Comparison of ENCODE assay signal across 2 cellular contexts in the genomic region with DNA sequence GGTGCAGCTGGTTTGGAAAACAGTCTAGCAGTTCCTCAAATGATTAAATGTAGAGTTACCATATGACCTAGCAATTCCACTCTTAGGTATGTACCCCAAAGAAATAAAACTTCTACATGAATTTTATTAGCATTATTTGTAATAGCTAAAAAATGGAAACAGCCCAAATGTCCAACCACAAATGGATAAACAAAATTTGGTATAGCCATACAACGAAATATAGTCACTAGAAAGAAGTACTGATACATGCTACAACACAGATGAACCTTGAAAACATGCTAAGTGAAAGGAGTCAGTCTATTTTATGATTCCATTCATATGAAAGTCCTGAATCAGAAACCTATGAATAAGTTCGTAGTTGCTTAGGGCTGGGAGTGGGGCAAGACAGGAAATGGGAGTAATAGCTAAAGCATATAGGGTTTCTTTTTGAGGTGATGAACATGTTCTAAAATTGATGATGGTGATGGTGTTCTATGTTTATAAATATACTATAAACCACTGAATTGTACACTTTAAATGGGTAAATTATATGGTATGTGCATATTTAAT.
TF ChIP-seq lines count a peak whose summit lies in the region.

No MANE protein-coding gene starts in this region.

TF ChIP-seq in GM12891, 5 proteins besides CTCF, POLR2A, EP300 and RAD21:
- no peak for TF ChIP-seq PAX5 (IDR thresholded peaks at IDR 0.05; ENCODE audit: insufficient read depth, low read length, severe bottlenecking)
- TF ChIP-seq POU2F2 (IDR thresholded peaks at IDR 0.05; ENCODE audit: low read depth, low read length) = no peak
- no peak for TF ChIP-seq POLR2AphosphoS5 (IDR thresholded peaks at IDR 0.05; ENCODE audit: low read depth, low read length)
- TF ChIP-seq SPI1 (IDR thresholded peaks at IDR 0.05; ENCODE audit: low read depth, low read length) = no peak
- TF ChIP-seq TAF1 (IDR thresholded peaks at IDR 0.05; ENCODE audit: low read depth, low read length) = no peak

TF ChIP-seq in K562, 482 proteins besides CTCF, POLR2A, EP300 and RAD21:
- TF ChIP-seq PHF21A (IDR thresholded peaks at IDR 0.05; ENCODE audit: borderline replicate concordance, low read depth) (no peak), RFX7 (CRISPR knock-in tag; IDR thresholded peaks at IDR 0.05) (no peak), NBN (IDR thresholded peaks at IDR 0.05; ENCODE audit: low read depth) (no peak), ZNF165 (CRISPR knock-in tag; IDR thresholded peaks at IDR 0.05; ENCODE audit: borderline replicate concordance) (no peak), MYC (IDR thresholded peaks at IDR 0.05; ENCODE audit: low read depth, low read length) (no peak), MYC (CRISPR knock-in tag; IDR thresholded peaks at IDR 0.05; ENCODE audit: borderline replicate concordance, low read depth) (no peak), SAP30 (IDR thresholded peaks at IDR 0.05; ENCODE audit: borderline replicate concordance, insufficient read depth, low read depth, low read length, poor library complexity, severe bottlenecking) (no peak), ZNF3 (CRISPR knock-in tag; IDR thresholded peaks at IDR 0.05) (no peak), ZFP1 (CRISPR knock-in tag; IDR thresholded peaks at IDR 0.05) (no peak), SETDB1 (IDR thresholded peaks at IDR 0.05; ENCODE audit: low read length) (no peak), SRSF7 (optimal IDR thresholded peaks at IDR 0.05; ENCODE audit: low read depth, low read length) (no peak), CXXC5 (CRISPR knock-in tag; IDR thresholded peaks at IDR 0.05) (no peak), PHTF2 (CRISPR knock-in tag; IDR thresholded peaks at IDR 0.05) (no peak), MCM2 (IDR thresholded peaks at IDR 0.05; ENCODE audit: low read depth) (no peak), TAL1 (IDR thresholded peaks at IDR 0.05) (no peak)
- TF ChIP-seq, protein P1, sequence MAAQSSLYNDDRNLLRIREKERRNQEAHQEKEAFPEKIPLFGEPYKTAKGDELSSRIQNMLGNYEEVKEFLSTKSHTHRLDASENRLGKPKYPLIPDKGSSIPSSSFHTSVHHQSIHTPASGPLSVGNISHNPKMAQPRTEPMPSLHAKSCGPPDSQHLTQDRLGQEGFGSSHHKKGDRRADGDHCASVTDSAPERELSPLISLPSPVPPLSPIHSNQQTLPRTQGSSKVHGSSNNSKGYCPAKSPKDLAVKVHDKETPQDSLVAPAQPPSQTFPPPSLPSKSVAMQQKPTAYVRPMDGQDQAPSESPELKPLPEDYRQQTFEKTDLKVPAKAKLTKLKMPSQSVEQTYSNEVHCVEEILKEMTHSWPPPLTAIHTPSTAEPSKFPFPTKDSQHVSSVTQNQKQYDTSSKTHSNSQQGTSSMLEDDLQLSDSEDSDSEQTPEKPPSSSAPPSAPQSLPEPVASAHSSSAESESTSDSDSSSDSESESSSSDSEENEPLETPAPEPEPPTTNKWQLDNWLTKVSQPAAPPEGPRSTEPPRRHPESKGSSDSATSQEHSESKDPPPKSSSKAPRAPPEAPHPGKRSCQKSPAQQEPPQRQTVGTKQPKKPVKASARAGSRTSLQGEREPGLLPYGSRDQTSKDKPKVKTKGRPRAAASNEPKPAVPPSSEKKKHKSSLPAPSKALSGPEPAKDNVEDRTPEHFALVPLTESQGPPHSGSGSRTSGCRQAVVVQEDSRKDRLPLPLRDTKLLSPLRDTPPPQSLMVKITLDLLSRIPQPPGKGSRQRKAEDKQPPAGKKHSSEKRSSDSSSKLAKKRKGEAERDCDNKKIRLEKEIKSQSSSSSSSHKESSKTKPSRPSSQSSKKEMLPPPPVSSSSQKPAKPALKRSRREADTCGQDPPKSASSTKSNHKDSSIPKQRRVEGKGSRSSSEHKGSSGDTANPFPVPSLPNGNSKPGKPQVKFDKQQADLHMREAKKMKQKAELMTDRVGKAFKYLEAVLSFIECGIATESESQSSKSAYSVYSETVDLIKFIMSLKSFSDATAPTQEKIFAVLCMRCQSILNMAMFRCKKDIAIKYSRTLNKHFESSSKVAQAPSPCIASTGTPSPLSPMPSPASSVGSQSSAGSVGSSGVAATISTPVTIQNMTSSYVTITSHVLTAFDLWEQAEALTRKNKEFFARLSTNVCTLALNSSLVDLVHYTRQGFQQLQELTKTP (IDR thresholded peaks at IDR 0.05; ENCODE audit: low read depth in 1 of 2, partially characterized antibody in 2 of 2) = no peak
